27 cellular contexts compared by ENCODE assay signal in genomic region chr7:56040691-56041090, GRCh38. TPM values are rescaled to one million over a fixed set of nuclear protein-coding genes. Genes with fewer than 3 reads are reported as not detected.
"Had no signal": no experiment of that assay in that cellular context is flagged by ENCODE, and none has a peak within 500 bp of the region (broad histone marks: within the 10 kb centered on the region; RNA-seq: fewer than 3 reads in every experiment).

No MANE protein-coding gene starts in this region.

- H3K4me3 Mint-ChIP-seq: activated CD4-positive, alpha-beta memory T cell treated with anti-CD3 and anti-CD28 coated beads, Interleukin-2, amount 10 ng/mL, durations not matched to agents 7 days and 5 days; activated CD4-positive, alpha-beta T cell treated with anti-CD3 and anti-CD28 coated beads, Interleukin-2, amount 10 ng/mL, durations not matched to agents 24 days and 14 days; activated CD8-positive, alpha-beta memory T cell treated with anti-CD3 and anti-CD28 coated beads, Interleukin-2, amount 10 ng/mL, durations not matched to agents 7 days and 5 days; activated naive CD4-positive, alpha-beta T cell treated with anti-CD3 and anti-CD28 coated beads, Interleukin-2, amount 50 U/mL, for 24 hours; effector memory CD8-positive, alpha-beta T cell; nephron had no signal

- H3K27ac ChIP-seq: adrenal gland, ascending aorta, brain microvascular endothelial cell, colonic mucosa, dorsolateral prefrontal cortex, esophagus squamous epithelium, gastrocnemius medialis, left lung, sigmoid colon, testis, uterus, VCaP had no signal

- H3K27ac Mint-ChIP-seq: activated CD4-positive, alpha-beta memory T cell treated with anti-CD3 and anti-CD28 coated beads, Interleukin-2, amount 10 ng/mL, durations not matched to agents 7 days and 5 days; activated CD4-positive, alpha-beta T cell treated with anti-CD3 and anti-CD28 coated beads, Interleukin-2, amount 10 ng/mL, durations not matched to agents 24 days and 14 days; activated CD8-positive, alpha-beta memory T cell treated with anti-CD3 and anti-CD28 coated beads, Interleukin-2, amount 10 ng/mL, durations not matched to agents 7 days and 5 days; activated naive CD4-positive, alpha-beta T cell treated with anti-CD3 and anti-CD28 coated beads, Interleukin-2, amount 50 U/mL, for 24 hours; effector memory CD8-positive, alpha-beta T cell had no signal

- DNase-seq: activated CD4-positive, alpha-beta memory T cell treated with anti-CD3 and anti-CD28 coated beads, Interleukin-2, amount 10 ng/mL, durations not matched to agents 7 days and 5 days; activated CD4-positive, alpha-beta T cell treated with anti-CD3 and anti-CD28 coated beads, Interleukin-2, amount 10 ng/mL, durations not matched to agents 24 days and 14 days; activated CD8-positive, alpha-beta memory T cell treated with anti-CD3 and anti-CD28 coated beads, Interleukin-2, amount 10 ng/mL, durations not matched to agents 7 days and 5 days; activated gamma-delta T cell treated with Interleukin-2 at 50 U/mL for 16 hours; activated T-cell treated with anti-CD3 and anti-CD28 coated beads for 4 hours; adrenal gland; brain microvascular endothelial cell; colonic mucosa; dorsolateral prefrontal cortex; effector memory CD8-positive, alpha-beta T cell; esophagus squamous epithelium; gastrocnemius medialis; head of caudate nucleus; islet precursor cell; left lung; posterior cingulate gyrus; sigmoid colon; stimulated activated CD4-positive, alpha-beta T cell treated with anti-CD3 and anti-CD28 coated beads, Interleukin-4, amount 100 ng/mL, for 1 hour; stimulated activated naive CD4-positive, alpha-beta T cell; testis; trophoblast cell; uterus had no signal

- H3K4me3 ChIP-seq: adrenal gland, ascending aorta, colonic mucosa, dorsolateral prefrontal cortex, esophagus squamous epithelium, gastrocnemius medialis, left lung, sigmoid colon, testis, uterus had no signal

- H3K36me3 ChIP-seq: adrenal gland, ascending aorta, brain microvascular endothelial cell, colonic mucosa, uterus had no signal

- H3K4me1 ChIP-seq: adrenal gland, ascending aorta, colonic mucosa, esophagus squamous epithelium, gastrocnemius medialis, left lung, sigmoid colon, testis, uterus had no signal

- H3K27me3 Mint-ChIP-seq: activated CD4-positive, alpha-beta memory T cell treated with anti-CD3 and anti-CD28 coated beads, Interleukin-2, amount 10 ng/mL, durations not matched to agents 7 days and 5 days; activated CD4-positive, alpha-beta T cell treated with anti-CD3 and anti-CD28 coated beads, Interleukin-2, amount 10 ng/mL, durations not matched to agents 24 days and 14 days; activated CD8-positive, alpha-beta memory T cell treated with anti-CD3 and anti-CD28 coated beads, Interleukin-2, amount 10 ng/mL, durations not matched to agents 7 days and 5 days; activated naive CD4-positive, alpha-beta T cell treated with anti-CD3 and anti-CD28 coated beads, Interleukin-2, amount 50 U/mL, for 24 hours; effector memory CD8-positive, alpha-beta T cell had no signal

- H3K9me3 ChIP-seq: adrenal gland, ascending aorta, colonic mucosa, esophagus squamous epithelium, gastrocnemius medialis, left lung, sigmoid colon, testis, uterus had no signal

- H3K9me3 Mint-ChIP-seq: activated CD4-positive, alpha-beta memory T cell treated with anti-CD3 and anti-CD28 coated beads, Interleukin-2, amount 10 ng/mL, durations not matched to agents 7 days and 5 days; activated CD4-positive, alpha-beta T cell treated with anti-CD3 and anti-CD28 coated beads, Interleukin-2, amount 10 ng/mL, durations not matched to agents 24 days and 14 days; activated naive CD4-positive, alpha-beta T cell treated with anti-CD3 and anti-CD28 coated beads, Interleukin-2, amount 50 U/mL, for 24 hours; effector memory CD8-positive, alpha-beta T cell; nephron had no signal

- H3K27me3 ChIP-seq: adrenal gland, ascending aorta, brain microvascular endothelial cell, colonic mucosa, dorsolateral prefrontal cortex, esophagus squamous epithelium, gastrocnemius medialis, left lung, sigmoid colon, testis, uterus had no signal

- H3K4me1 Mint-ChIP-seq: activated CD4-positive, alpha-beta memory T cell treated with anti-CD3 and anti-CD28 coated beads, Interleukin-2, amount 10 ng/mL, durations not matched to agents 7 days and 5 days; activated CD4-positive, alpha-beta T cell treated with anti-CD3 and anti-CD28 coated beads, Interleukin-2, amount 10 ng/mL, durations not matched to agents 24 days and 14 days; activated CD8-positive, alpha-beta memory T cell treated with anti-CD3 and anti-CD28 coated beads, Interleukin-2, amount 10 ng/mL, durations not matched to agents 7 days and 5 days; activated naive CD4-positive, alpha-beta T cell treated with anti-CD3 and anti-CD28 coated beads, Interleukin-2, amount 50 U/mL, for 24 hours; nephron had no signal

- ATAC-seq: activated CD4-positive, CD25-positive, alpha-beta regulatory T cell treated with anti-CD3 and anti-CD28 coated beads, Interleukin-2, amount 50 U/mL, for 24 hours; activated CD8-positive, alpha-beta memory T cell treated with anti-CD3 and anti-CD28 coated beads, Interleukin-2, amount 10 ng/mL, durations not matched to agents 7 days and 5 days; effector memory CD8-positive, alpha-beta T cell; gastrocnemius medialis; left lung had no signal

RNA-seq across cellular contexts. Expression of gene PSPH, which starts 10.6 kb away (rescaled TPM):
- total RNA-seq: ascending aorta had no signal
